In the genomic region with DNA sequence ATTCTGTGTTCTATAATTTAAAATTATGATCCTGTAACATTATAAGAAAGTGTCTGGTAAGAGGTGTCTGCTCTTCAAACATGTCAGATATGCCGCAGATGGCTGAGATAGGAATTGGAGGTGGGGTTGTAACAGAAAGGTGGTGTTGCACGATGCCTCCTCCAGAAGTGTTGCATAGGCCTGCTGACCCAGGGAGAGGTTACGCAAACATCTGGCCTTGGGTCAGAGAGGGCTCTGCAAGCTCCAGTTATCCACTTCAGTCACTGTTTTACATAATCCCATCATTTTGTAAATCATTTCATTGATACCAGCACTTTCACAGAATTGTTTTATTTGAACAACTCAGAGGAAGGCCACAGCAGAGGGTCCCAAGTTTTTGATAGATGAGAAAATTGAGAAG, we compare ENCODE assay signal across 1 cellular context.
TF ChIP-seq lines count a peak whose summit lies in the region.

No MANE protein-coding gene starts in this region.

TF ChIP-seq in IMR-90, 13 proteins besides CTCF, POLR2A, EP300 and RAD21 (continued from another document):
- TF ChIP-seq, protein P1, sequence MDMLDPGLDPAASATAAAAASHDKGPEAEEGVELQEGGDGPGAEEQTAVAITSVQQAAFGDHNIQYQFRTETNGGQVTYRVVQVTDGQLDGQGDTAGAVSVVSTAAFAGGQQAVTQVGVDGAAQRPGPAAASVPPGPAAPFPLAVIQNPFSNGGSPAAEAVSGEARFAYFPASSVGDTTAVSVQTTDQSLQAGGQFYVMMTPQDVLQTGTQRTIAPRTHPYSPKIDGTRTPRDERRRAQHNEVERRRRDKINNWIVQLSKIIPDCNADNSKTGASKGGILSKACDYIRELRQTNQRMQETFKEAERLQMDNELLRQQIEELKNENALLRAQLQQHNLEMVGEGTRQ (IDR thresholded peaks at IDR 0.05; ENCODE audit: low read depth, low read length) = no peak
- TF ChIP-seq RFX5 (IDR thresholded peaks at IDR 0.05; ENCODE audit: low read depth, low read length) (no peak), SMC3 (IDR thresholded peaks at IDR 0.05; ENCODE audit: low read depth, low read length) (no peak)
